ENCODE assay signal across 8 cellular contexts in the genomic region with DNA sequence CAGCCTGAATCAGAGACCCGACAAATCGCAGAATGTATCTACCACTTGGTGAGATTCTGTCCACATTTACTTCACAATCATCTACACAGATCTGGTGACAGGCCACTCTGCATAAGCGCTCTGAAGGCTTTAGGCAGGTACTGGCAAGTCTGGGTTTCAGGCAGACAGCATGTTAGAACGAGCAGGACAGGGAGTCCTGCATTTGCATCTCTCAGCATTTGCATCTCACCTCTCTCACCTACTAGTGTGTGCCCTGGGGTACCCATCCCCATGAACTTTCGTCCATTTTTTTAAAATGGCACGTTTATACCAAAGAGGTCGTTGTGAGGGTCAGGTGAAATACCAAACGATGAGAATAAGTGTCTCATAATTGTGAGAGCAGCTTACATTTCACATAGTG.
DNase-seq lines count a peak whose midpoint lies in the region; ATAC-seq, FAIRE-seq and TF ChIP-seq lines count a peak whose summit lies in the region.
"Not testable (repeated sequence)": the region's sequence is repeated elsewhere in the genome, so short reads cannot be mapped to it uniquely, and the experiment has no call there.

No MANE protein-coding gene starts in this region.

- H3K9me3 Mint-ChIP-seq in astrocyte (ENCODE audit: unreplicated experiment); glutamatergic neuron (ENCODE audit: unreplicated experiment); naive B cell: not testable (repeated sequence)

- not testable (repeated sequence) for ATAC-seq in DND-41 (ENCODE audit: insufficient read depth, low read depth)
- ATAC-seq in GM21526 (IDR thresholded peaks at IDR 0.05; ENCODE audit: low FRiP score, unreplicated experiment) = peak; percentile 26
- peak; percentile 37 for ATAC-seq in HG03354 (IDR thresholded peaks at IDR 0.05; ENCODE audit: poor library complexity, severe bottlenecking, unreplicated experiment)
- peak in 1 of 2 donors; percentile 10 for ATAC-seq in naive B cell (ENCODE audit: low read depth in 2 of 2)

- BruUV-seq in PC-9 (replicated peaks; lab: Mats Ljungman, UMichigan) = TSS peak; percentile 76

- not testable (repeated sequence) for H3K9me3 ChIP-seq in DND-41 (ENCODE audit: insufficient read depth, low read length, severe bottlenecking); PC-9 (ENCODE audit: insufficient read depth, low read depth); astrocyte (ENCODE audit: insufficient read depth, low read depth, low read length); subcutaneous abdominal adipose tissue (ENCODE audit: control insufficient read depth in 5 of 5, low read length in 5 of 5)

- peak overlapping the region in 1 of 2 experiments; percentile 52; a peak in 1 of 4 replicates for H3K4me3 ChIP-seq in DND-41 (ENCODE audit: low read depth in 1 of 2, low read length in 2 of 2)
- peak overlapping the region; percentile 55; the same call in 1 of the 2 replicates for H3K4me3 ChIP-seq in PC-9
- H3K4me3 ChIP-seq in astrocyte (ENCODE audit: insufficient read depth, low read depth, low read length) = peak overlapping the region; percentile 43
- peak overlapping the region; percentile 2 to 62 (median 53) for H3K4me3 ChIP-seq in subcutaneous abdominal adipose tissue (ENCODE audit: low read depth in 1 of 5, low read length in 5 of 5)

- not testable (repeated sequence) for H3K27ac ChIP-seq in DND-41 (ENCODE audit: low read length); PC-9; astrocyte (ENCODE audit: low read depth, low read length); subcutaneous abdominal adipose tissue (ENCODE audit: low read depth, low read length)

- not testable (repeated sequence) for H3K36me3 ChIP-seq in DND-41 (ENCODE audit: insufficient read depth, low read length); PC-9 (ENCODE audit: low read depth); astrocyte (ENCODE audit: insufficient read depth, low read length); subcutaneous abdominal adipose tissue (ENCODE audit: control insufficient read depth in 5 of 5, insufficient read depth in 5 of 5, low read length in 5 of 5)

- H3K4me1 ChIP-seq in DND-41 (ENCODE audit: insufficient read depth, low read length); PC-9 (replicated peaks; ENCODE audit: insufficient read depth); astrocyte (ENCODE audit: insufficient read depth, low read length); subcutaneous abdominal adipose tissue (ENCODE audit: control insufficient read depth in 5 of 5, insufficient read depth in 5 of 5, low read length in 5 of 5): not testable (repeated sequence)

- H3F3A ChIP-seq in PC-9 (ENCODE audit: insufficient read depth, low read depth) = not testable (repeated sequence)

- 0 out of 2 replicates have a peak overlapping the region, but pooled peaks have one; percentile 26 for H3K9ac ChIP-seq in DND-41 (ENCODE audit: low read depth, low read length)
- peak overlapping the region; percentile 65 for H3K9ac ChIP-seq in astrocyte (ENCODE audit: low read length)
- H3K9ac ChIP-seq in subcutaneous abdominal adipose tissue (ENCODE audit: low read length in 5 of 5) = not testable (repeated sequence)

- H3K4me2 ChIP-seq in DND-41 (ENCODE audit: insufficient read depth, low read length) (peak overlapping the region; percentile 44; the same call in 1 of the 2 replicates), PC-9 (peak overlapping the region; percentile 75), astrocyte (ENCODE audit: low read length) (peak overlapping the region; percentile 81)

- H4K20me1 ChIP-seq in DND-41 (ENCODE audit: insufficient read depth, low read length); PC-9 (ENCODE audit: insufficient read depth); astrocyte (ENCODE audit: insufficient read depth, low read length): not testable (repeated sequence)

- not testable (repeated sequence) for H3K4me1 Mint-ChIP-seq in astrocyte (ENCODE audit: low read depth, unreplicated experiment); glutamatergic neuron (ENCODE audit: low read depth, unreplicated experiment); naive B cell

- FAIRE-seq in astrocyte (lab: Jason Lieb, UNC) = not testable (repeated sequence)

- not testable (repeated sequence) for TF ChIP-seq CTCF in DND-41 (IDR thresholded peaks at IDR 0.05; ENCODE audit: borderline replicate concordance, extremely low read depth, low read length, poor library complexity, severe bottlenecking); PC-9 (conservative IDR thresholded peaks at IDR 0.05); astrocyte (IDR thresholded peaks at IDR 0.05; ENCODE audit: insufficient read depth, low read depth, low read length); glutamatergic neuron (IDR thresholded peaks at IDR 0.05; ENCODE audit: partially characterized antibody, unreplicated experiment)

- not testable (repeated sequence) for H2AFZ ChIP-seq in DND-41 (ENCODE audit: low read depth, low read length)
- peak overlapping the region; percentile 73; the same call in 1 of the 2 replicates for H2AFZ ChIP-seq in PC-9
- peak overlapping the region; percentile 37 for H2AFZ ChIP-seq in astrocyte (ENCODE audit: low read depth, low read length)

- not testable (repeated sequence) for H3K36me3 Mint-ChIP-seq in astrocyte (ENCODE audit: low read depth, unreplicated experiment); glutamatergic neuron (ENCODE audit: unreplicated experiment); naive B cell

- not testable (repeated sequence) for H3K79me2 ChIP-seq in DND-41 (ENCODE audit: insufficient read depth, low read length); PC-9 (ENCODE audit: low read depth); astrocyte (ENCODE audit: insufficient read depth, low read length)

- H3K27ac Mint-ChIP-seq in astrocyte (ENCODE audit: unreplicated experiment); glutamatergic neuron (ENCODE audit: unreplicated experiment); naive B cell: not testable (repeated sequence)

- H3K4me3 Mint-ChIP-seq in astrocyte (ENCODE audit: unreplicated experiment) (peak overlapping the region; percentile 94), glutamatergic neuron (ENCODE audit: unreplicated experiment) (peak overlapping the region; percentile 35), naive B cell (peak overlapping the region; percentile 15 to 98 (median 95))

- POLR2A ChIA-PET in PC-9 (lab: Charles Lee; ENCODE audit: unreplicated experiment) = not testable (repeated sequence)

- CTCF ChIA-PET in PC-9 (lab: Charles Lee) = not testable (repeated sequence)

- H3K27me3 ChIP-seq in DND-41 (ENCODE audit: insufficient read depth, low read length, poor library complexity); PC-9 (ENCODE audit: insufficient read depth, low read depth); astrocyte (ENCODE audit: insufficient read depth, low read length); subcutaneous abdominal adipose tissue (ENCODE audit: control insufficient read depth in 5 of 5, insufficient read depth in 4 of 5, low read length in 5 of 5): not testable (repeated sequence)

- intact Hi-C loops in PC-9 (cut with micrococcal nuclease; ENCODE audit: unreplicated experiment) = not testable (repeated sequence)

- not testable (repeated sequence) for DNase-seq in DND-41; astrocyte (ENCODE audit: low read depth); glutamatergic neuron; naive B cell
- DNase-seq in PC-9 = peak in 1 of 2 experiments; percentile 3

- H3K27me3 Mint-ChIP-seq in astrocyte (ENCODE audit: low read depth, unreplicated experiment); glutamatergic neuron (ENCODE audit: unreplicated experiment); naive B cell: not testable (repeated sequence)

- H3K9me2 ChIP-seq in PC-9 (ENCODE audit: insufficient read depth) = not testable (repeated sequence)

Comparison
In these comparisons a context has a peak if more than half of its experiments do, and no peak if none do; other contexts are left out.
1. H3K4me3 Mint-ChIP-seq: peak in every context shown above with its lines; median percentile 95 in naive B cell; 94 in astrocyte; 35 in glutamatergic neuron.